Comparison of ENCODE assay signal across 9 cellular contexts in the genomic region with DNA sequence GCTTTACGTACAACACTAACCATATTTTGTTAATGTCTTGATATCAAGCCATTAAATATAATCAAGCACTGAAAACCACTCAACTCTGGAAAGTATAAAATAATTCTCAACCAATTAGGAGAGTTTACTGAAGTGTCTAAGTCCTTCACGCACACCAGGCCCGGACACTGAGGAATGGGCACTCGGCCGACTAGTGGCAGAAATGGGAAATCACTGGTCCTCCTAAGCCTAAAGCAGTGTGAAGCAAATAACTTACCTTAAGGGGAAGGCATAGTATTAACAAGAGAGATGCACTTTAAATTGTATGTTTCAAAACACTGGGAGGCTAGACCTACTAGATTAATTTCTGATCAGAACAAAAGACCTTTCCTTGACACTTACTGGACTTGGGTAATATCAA. TPM values are rescaled to one million over a fixed set of nuclear protein-coding genes. Genes with fewer than 3 reads are reported as not detected.
DNase-seq lines count a peak whose midpoint lies in the region; ATAC-seq and TF ChIP-seq lines count a peak whose summit lies in the region.
"Had no signal": no experiment of that assay in that cellular context is flagged by ENCODE, and none has a peak within 500 bp of the region (broad histone marks: within the 10 kb centered on the region; RNA-seq: fewer than 3 reads in every experiment).

No MANE protein-coding gene starts in this region.

- H3K4me3 ChIP-seq in breast epithelium (no peak overlapping the region), SK-N-SH (ENCODE audit: low read depth in 2 of 2, low read length in 1 of 2) (no peak overlapping the region), right atrium auricular region (no peak overlapping the region), transverse colon (no peak overlapping the region)

- TF ChIP-seq POLR2A in breast epithelium (IDR thresholded peaks at IDR 0.05) (no peak), transverse colon (IDR thresholded peaks at IDR 0.05) (no peak)

- no peak for TF ChIP-seq RAD21 in SK-N-SH (IDR thresholded peaks at IDR 0.05; ENCODE audit: low read length)

- in situ Hi-C loops in transverse colon (cut with MboI; ENCODE audit: low pct_ligation_motif_present in 1 of 4, low pct_unique_long_range_greater_than_20kb in 1 of 4, low sequenced_read_pairs in 3 of 4): no loop called here

- H3K4me1 ChIP-seq in breast epithelium (no peaks in the 10 kb centered on the region), SK-N-SH (ENCODE audit: control insufficient read depth in 1 of 2, insufficient read depth in 2 of 2, low read depth in 1 of 2, low read length in 1 of 2) (no peaks in the 10 kb centered on the region), right atrium auricular region (peaks cover 0 to 31% of the 10 kb centered on the region in 2 donors), transverse colon (peaks cover 0 to 13% (median 2%) of the 10 kb centered on the region in 4 donors)

- H3F3A ChIP-seq in SK-N-SH (replicated peaks; ENCODE audit: insufficient read depth): peaks cover 12% of the 10 kb centered on the region

- H3K27ac Mint-ChIP-seq in MCF 10A (ENCODE audit: low read depth, unreplicated experiment): no peak overlapping the region

- H4K20me1 ChIP-seq in SK-N-SH (ENCODE audit: insufficient read depth): 0 out of 2 replicates have a peak, but pooled peaks cover 3% of the 10 kb centered on the region

- no peaks in the 10 kb centered on the region for H3K27me3 ChIP-seq in breast epithelium
- no peaks in the 10 kb centered on the region for H3K27me3 ChIP-seq in SK-N-SH (ENCODE audit: insufficient read depth)
- H3K27me3 ChIP-seq in right atrium auricular region: no peaks in the 10 kb centered on the region
- H3K27me3 ChIP-seq in transverse colon: no peaks in the 10 kb centered on the region

- 91% methylated on average over 5 of the region's 5 CpGs for WGBS in SK-N-SH (ENCODE audit: low lambda C conversion rate)
- 67 to 72% methylated on average over 5 of the region's 5 CpGs for WGBS in transverse colon (ENCODE audit: low coverage in 1 of 2), 2 donors

- DNase-seq in MCF 10A (ENCODE audit: unreplicated experiment): peak; percentile 33
- no peak for DNase-seq in breast epithelium (ENCODE audit: low spot score in 2 of 2)
- peak; percentile 33 for DNase-seq in SK-N-SH
- DNase-seq in right atrium auricular region (ENCODE audit: low spot score): no peak
- DNase-seq in transverse colon: no peak
- DNase-seq in NCI-H2107 treated with DMSO at 0.1 percent for 48 hours (lab: John Stamatoyannopoulos, UW; ENCODE audit: unreplicated experiment): no peak
- no peak for DNase-seq in effector CD8-positive, alpha-beta T cell (lab: John Stamatoyannopoulos, UW)

- intact Hi-C loops in MCF 10A (cut with micrococcal nuclease) (loop anchor here (5.0 kb wide), 1 partner anchor 47 kb away; the partner anchor contains the start of genes FAM210A and RNMT), breast epithelium (cut with DNase I; ENCODE audit: low total_unique reads) (no loop called here), transverse colon (cut with DNase I; ENCODE audit: low total_unique reads) (no loop called here)

- peaks cover 63% of the 10 kb centered on the region for H3K79me2 ChIP-seq in SK-N-SH (ENCODE audit: insufficient read depth)

- H3K36me3 ChIP-seq in breast epithelium (no peaks in the 10 kb centered on the region), SK-N-SH (replicated peaks in 1 of 2; ENCODE audit: control insufficient read depth in 1 of 2, insufficient read depth in 2 of 2, low read length in 1 of 2) (peaks cover 9 to 25% of the 10 kb centered on the region in 2 experiments), right atrium auricular region (no peaks in the 10 kb centered on the region), transverse colon (no peaks in the 10 kb centered on the region)

- H3K4me3 Mint-ChIP-seq in MCF 10A (ENCODE audit: unreplicated experiment): no peak overlapping the region

- TF ChIP-seq EP300 in SK-N-SH (IDR thresholded peaks at IDR 0.05; ENCODE audit: borderline replicate concordance in 1 of 2, low read depth in 1 of 2, low read length in 1 of 2): no peak
- TF ChIP-seq EP300 in transverse colon (IDR thresholded peaks at IDR 0.05; ENCODE audit: low read depth): no peak

- ATAC-seq in HG02623 (IDR thresholded peaks at IDR 0.05; ENCODE audit: unreplicated experiment): no peak
- ATAC-seq: activated CD4-positive, CD25-positive, alpha-beta regulatory T cell treated with anti-CD3 and anti-CD28 coated beads, Interleukin-2, amount 50 U/mL, for 24 hours had no signal

- peaks cover 3% of the 10 kb centered on the region for H3K4me1 Mint-ChIP-seq in MCF 10A (ENCODE audit: insufficient read depth, unreplicated experiment)

- no peaks in the 10 kb centered on the region for H3K9me3 Mint-ChIP-seq in MCF 10A (ENCODE audit: unreplicated experiment)

- TF ChIP-seq CTCF in MCF 10A (IDR thresholded peaks at IDR 0.05; ENCODE audit: unreplicated experiment) (peak; percentile 10), breast epithelium (IDR thresholded peaks at IDR 0.05) (no peak), SK-N-SH (IDR thresholded peaks at IDR 0.05) (peak; percentile 35; the same call in 1 of the 2 replicates), right atrium auricular region (IDR thresholded peaks at IDR 0.05) (peak; percentile 34 to 63), transverse colon (IDR thresholded peaks at IDR 0.05) (peak; percentile 37 to 46 (median 42))

- POLR2A ChIA-PET in MCF 10A (lab: Yijun Ruan, JAX): interaction anchor here (0.7 to 1.8 kb wide), 2 partner anchors 45 to 95 kb away, joined by 4 read pairs; partner anchors contain the start of gene FAM210A
- POLR2A ChIA-PET in SK-N-SH (lab: Yijun Ruan, JAX): no interaction called here

- no peaks in the 10 kb centered on the region for H3K9me3 ChIP-seq in breast epithelium
- H3K9me3 ChIP-seq in SK-N-SH: no peaks in the 10 kb centered on the region
- H3K9me3 ChIP-seq in right atrium auricular region: no peaks in the 10 kb centered on the region
- no peaks in the 10 kb centered on the region for H3K9me3 ChIP-seq in transverse colon

- H3K27ac ChIP-seq in breast epithelium: no peak overlapping the region
- H3K27ac ChIP-seq in SK-N-SH (ENCODE audit: low read depth in 2 of 2, low read length in 1 of 2): no peak overlapping the region
- H3K27ac ChIP-seq in right atrium auricular region: peak overlapping the region in 1 of 2 donors; percentile 84
- no peak overlapping the region for H3K27ac ChIP-seq in transverse colon

- H3K36me3 Mint-ChIP-seq in MCF 10A (ENCODE audit: insufficient read depth, unreplicated experiment): peaks cover 19% of the 10 kb centered on the region

- no TSS peak for BruUV-seq in MCF 10A (replicated peaks; lab: Mats Ljungman, UMichigan)

- no peaks in the 10 kb centered on the region for H3K27me3 Mint-ChIP-seq in MCF 10A (ENCODE audit: insufficient read depth, unreplicated experiment)

- no peak overlapping the region for H3K9ac ChIP-seq in SK-N-SH

- H2AFZ ChIP-seq in SK-N-SH (ENCODE audit: low read depth): no peak overlapping the region

- CTCF ChIA-PET in MCF 10A (lab: Yijun Ruan, JAX) (no interaction called here), SK-N-SH (lab: Yijun Ruan, JAX) (interaction anchor here (0.7 to 2.3 kb wide), 4 partner anchors 9 to 25 kb away, joined by 3 to 9 read pairs (median 3); no protein-coding TSS in a partner anchor)

- H3K9me2 ChIP-seq in SK-N-SH: no peaks in the 10 kb centered on the region

- no peak overlapping the region for H3K4me2 ChIP-seq in SK-N-SH

TF ChIP-seq in SK-N-SH, 30 proteins besides CTCF, POLR2A, EP300 and RAD21 (continues in another document):
- no peak for TF ChIP-seq FOXM1 (IDR thresholded peaks at IDR 0.05; ENCODE audit: low read depth)
- no peak for TF ChIP-seq MXI1 (IDR thresholded peaks at IDR 0.05; ENCODE audit: low read depth, low read length)
- no peak for TF ChIP-seq NFIC (IDR thresholded peaks at IDR 0.05; ENCODE audit: borderline replicate concordance)
- TF ChIP-seq USF2 (IDR thresholded peaks at IDR 0.05; ENCODE audit: borderline replicate concordance, low read depth, low read length): no peak
- TF ChIP-seq YY1 (IDR thresholded peaks at IDR 0.05; ENCODE audit: low read depth): no peak
- no peak for TF ChIP-seq MAX (IDR thresholded peaks at IDR 0.05; ENCODE audit: low read depth)
- no peak for TF ChIP-seq POLR2AphosphoS5 (IDR thresholded peaks at IDR 0.05; ENCODE audit: low read depth, low read length)
- TF ChIP-seq, protein P1, sequence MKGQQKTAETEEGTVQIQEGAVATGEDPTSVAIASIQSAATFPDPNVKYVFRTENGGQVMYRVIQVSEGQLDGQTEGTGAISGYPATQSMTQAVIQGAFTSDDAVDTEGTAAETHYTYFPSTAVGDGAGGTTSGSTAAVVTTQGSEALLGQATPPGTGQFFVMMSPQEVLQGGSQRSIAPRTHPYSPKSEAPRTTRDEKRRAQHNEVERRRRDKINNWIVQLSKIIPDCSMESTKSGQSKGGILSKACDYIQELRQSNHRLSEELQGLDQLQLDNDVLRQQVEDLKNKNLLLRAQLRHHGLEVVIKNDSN (IDR thresholded peaks at IDR 0.05; ENCODE audit: borderline replicate concordance, low read depth): no peak
- no peak for TF ChIP-seq ELF1 (IDR thresholded peaks at IDR 0.05)
- TF ChIP-seq RFX5 (IDR thresholded peaks at IDR 0.05; ENCODE audit: low read length): no peak
- no peak for TF ChIP-seq MEF2A (IDR thresholded peaks at IDR 0.05; ENCODE audit: borderline replicate concordance, low read depth)

RNA-seq across cellular contexts. Expression of gene FAM210A, which starts 45.7 kb away (rescaled TPM):
- 31.2 and 35.5 TPM in 2 replicates for total RNA-seq in MCF 10A (2022)
- 10 to 100 TPM in 2 of 3 donors, 1 to 10 TPM in 1; 7.7 to 15.1 (median 10.5) TPM for total RNA-seq in breast epithelium
- polyA plus RNA-seq in SK-N-SH (2012; rRNA removed): 10.6 and 11.3 TPM in 2 replicates
- polyA plus RNA-seq in SK-N-SH (2012; cell fraction: cytosol; rRNA removed): 10.9 and 12.1 TPM in 2 replicates
- polyA plus RNA-seq in SK-N-SH (2012; cell fraction: nucleus; rRNA removed): 8.0 and 10.0 TPM in 2 replicates
- total RNA-seq in right atrium auricular region: 10 to 100 TPM; 31.8 to 40.8 TPM
- 10 to 100 TPM in 2 of 4 donors, 1 to 10 TPM in 1, under 1 TPM in 1; 0.80 to 12.2 (median 10.2) TPM for total RNA-seq in transverse colon

RNA-seq across cellular contexts. Expression of gene RNMT, which starts 45.9 kb away (rescaled TPM):
- total RNA-seq in MCF 10A (2022): 38.4 and 53.0 TPM in 2 replicates
- 10 to 100 TPM; 20.5 to 36.0 (median 23.9) TPM for total RNA-seq in breast epithelium
- 12.7 and 15.0 TPM in 2 replicates for polyA plus RNA-seq in SK-N-SH (2012; rRNA removed)
- polyA plus RNA-seq in SK-N-SH (2012; cell fraction: cytosol; rRNA removed): 14.3 and 15.4 TPM in 2 replicates
- polyA plus RNA-seq in SK-N-SH (2012; cell fraction: nucleus; rRNA removed): 15.9 and 28.5 TPM in 2 replicates
- total RNA-seq in right atrium auricular region: 10 to 100 TPM; 22.2 to 28.9 TPM
- 10 to 100 TPM; 10.9 to 15.2 (median 13.0) TPM for total RNA-seq in transverse colon

Comparison
In these comparisons a context has a peak if more than half of its experiments do, and no peak if none do; other contexts are left out.
1. DNase-seq: peak in MCF 10A (single experiment) and SK-N-SH (single experiment); none in breast epithelium (0 of 2), right atrium auricular region (single experiment), transverse colon (single experiment), NCI-H2107 treated with DMSO at 0.1 percent for 48 hours (single experiment) and effector CD8-positive, alpha-beta T cell (single experiment).
2. CTCF ChIP-seq: peak in MCF 10A (single experiment), SK-N-SH (single experiment), right atrium auricular region (2 of 2) and transverse colon (5 of 5); none in breast epithelium (0 of 3).